Comparison of ENCODE assay signal across 12 cellular contexts in genomic region chr11:10908215-10908990, GRCh38. TPM values are rescaled to one million over a fixed set of nuclear protein-coding genes. Genes with fewer than 3 reads are reported as not detected.
DNase-seq lines count a peak whose midpoint lies in the region; ATAC-seq and TF ChIP-seq lines count a peak whose summit lies in the region.
"Had no signal": no experiment of that assay in that cellular context is flagged by ENCODE, and none has a peak within 500 bp of the region (broad histone marks: within the 10 kb centered on the region; RNA-seq: fewer than 3 reads in every experiment).

No MANE protein-coding gene starts in this region.

- ATAC-seq in HG03039 (IDR thresholded peaks at IDR 0.05; ENCODE audit: unreplicated experiment), result no peak

- no peaks in the 10 kb centered on the region for H3K36me3 ChIP-seq in HEK293 (ENCODE audit: control insufficient read depth in 2 of 2, insufficient read depth in 1 of 2, low read length in 2 of 2)
- H3K36me3 ChIP-seq in esophagus squamous epithelium, result no peaks in the 10 kb centered on the region
- H3K36me3 ChIP-seq: tibial artery had no signal

- H3K27ac ChIP-seq in 22Rv1, result peak overlapping the region; percentile 4; the same call in 1 of the 2 replicates
- no peak overlapping the region for H3K27ac ChIP-seq in HEK293 (ENCODE audit: extremely low read depth, low read depth, low read length)
- no peak overlapping the region for H3K27ac ChIP-seq in esophagus squamous epithelium

- H3K9me3 ChIP-seq in HEK293 (ENCODE audit: control insufficient read depth, insufficient read depth, low read depth, low read length), result no peaks in the 10 kb centered on the region
- H3K9me3 ChIP-seq in esophagus squamous epithelium, result no peaks in the 10 kb centered on the region
- H3K9me3 ChIP-seq: tibial artery had no signal

- TF ChIP-seq CTCF in 22Rv1 (IDR thresholded peaks at IDR 0.05) (no peak), HEK293 (tag by site-specific recombination; IDR thresholded peaks at IDR 0.05) (no peak), esophagus squamous epithelium (IDR thresholded peaks at IDR 0.05) (no peak)

- intact Hi-C loops in esophagus squamous epithelium (cut with DNase I), result no loop called here

- H3K4me1 ChIP-seq in HEK293 (ENCODE audit: control insufficient read depth, insufficient read depth, low read length), result no peaks in the 10 kb centered on the region
- H3K4me1 ChIP-seq in esophagus squamous epithelium, result peaks cover 0 to 12% (median 4%) of the 10 kb centered on the region in 3 donors

- POLR2A ChIA-PET in HEK293 (lab: Yijun Ruan, JAX), result interaction anchor here (1.0 to 4.0 kb wide), 2 partner anchors 51 to 100 kb away, joined by 3 to 27 read pairs; partner anchors contain the start of genes EIF4G2 and ZBED5

- H3K4me3 ChIP-seq in HEK293 (ENCODE audit: low read depth, low read length), result no peak overlapping the region
- no peak overlapping the region for H3K4me3 ChIP-seq in esophagus squamous epithelium
- H3K4me3 ChIP-seq: tibial artery had no signal

- TF ChIP-seq POLR2A in esophagus squamous epithelium (IDR thresholded peaks at IDR 0.05), result no peak

- H3K27me3 ChIP-seq in esophagus squamous epithelium, result no peaks in the 10 kb centered on the region
- H3K27me3 ChIP-seq: tibial artery had no signal

- 92 to 93% methylated on average over 8 of the region's 8 CpGs for WGBS in esophagus squamous epithelium, 2 donors

- peak; percentile 55 for DNase-seq in T1000 (lab: John Stamatoyannopoulos, UW)
- DNase-seq in hepatic stellate cell (ENCODE audit: low spot score), result peak; percentile 29
- DNase-seq in NCI-H2081 treated with DMSO at 0.1 percent for 48 hours (lab: John Stamatoyannopoulos, UW), result no peak
- no peak for DNase-seq in esophagus squamous epithelium (lab: John Stamatoyannopoulos, UW)
- no peak for DNase-seq in activated CD4-positive, alpha-beta T cell treated with anti-CD3 and anti-CD28 coated beads, Interleukin-2, amount 50 U/mL, for 48 hours
- DNase-seq: ACHN; activated T-cell treated with anti-CD3 and anti-CD28 coated beads for 4 hours; stimulated activated CD4-positive, alpha-beta T cell treated with anti-CD3 and anti-CD28 coated beads, Interleukin-4, amount 100 ng/mL, for 24 hours; tibial artery had no signal

- CTCF ChIA-PET in HEK293 (lab: Yijun Ruan, JAX), result interaction anchor here (0.6 to 0.7 kb wide), 2 partner anchors 9 to 185 kb away, joined by 3 to 4 read pairs; no protein-coding TSS in a partner anchor

TF ChIP-seq in HEK293, 187 proteins besides CTCF, POLR2A, EP300 and RAD21:
- TF ChIP-seq ZNF488 (tag by site-specific recombination; IDR thresholded peaks at IDR 0.05) (no peak), ZBTB1 (tag by site-specific recombination; IDR thresholded peaks at IDR 0.05) (no peak), ZBTB20 (tag by site-specific recombination; IDR thresholded peaks at IDR 0.05) (no peak), PRDM10 (tag by site-specific recombination; IDR thresholded peaks at IDR 0.05) (0 out of 2 replicates have a peak, but pooled peaks have one; percentile 24), ZSCAN16 (tag by site-specific recombination; IDR thresholded peaks at IDR 0.05) (no peak), MZF1 (tag by site-specific recombination; IDR thresholded peaks at IDR 0.05; ENCODE audit: borderline replicate concordance) (no peak), IKZF3 (tag by site-specific recombination; IDR thresholded peaks at IDR 0.05) (no peak), ZNF843 (tag by site-specific recombination; IDR thresholded peaks at IDR 0.05) (no peak), WT1 (tag by site-specific recombination; IDR thresholded peaks at IDR 0.05) (peak; percentile 51), ZNF214 (tag by site-specific recombination; IDR thresholded peaks at IDR 0.05; ENCODE audit: borderline replicate concordance) (no peak)

RNA-seq across cellular contexts. Expression of gene ZBED5, which starts 50.5 kb away (rescaled TPM):
- 10 to 100 TPM; 13.4 to 39.5 (median 25.0) TPM for total RNA-seq in esophagus squamous epithelium

Comparison
In these comparisons a context has a peak if more than half of its experiments do, and no peak if none do; other contexts are left out.
1. DNase-seq: peak in T1000 (single experiment) and hepatic stellate cell (single experiment); none in NCI-H2081 treated with DMSO at 0.1 percent for 48 hours (single experiment), esophagus squamous epithelium (single experiment) and activated CD4-positive, alpha-beta T cell treated with anti-CD3 and anti-CD28 coated beads, Interleukin-2, amount 50 U/mL, for 48 hours (0 of 2).